In the genomic region with DNA sequence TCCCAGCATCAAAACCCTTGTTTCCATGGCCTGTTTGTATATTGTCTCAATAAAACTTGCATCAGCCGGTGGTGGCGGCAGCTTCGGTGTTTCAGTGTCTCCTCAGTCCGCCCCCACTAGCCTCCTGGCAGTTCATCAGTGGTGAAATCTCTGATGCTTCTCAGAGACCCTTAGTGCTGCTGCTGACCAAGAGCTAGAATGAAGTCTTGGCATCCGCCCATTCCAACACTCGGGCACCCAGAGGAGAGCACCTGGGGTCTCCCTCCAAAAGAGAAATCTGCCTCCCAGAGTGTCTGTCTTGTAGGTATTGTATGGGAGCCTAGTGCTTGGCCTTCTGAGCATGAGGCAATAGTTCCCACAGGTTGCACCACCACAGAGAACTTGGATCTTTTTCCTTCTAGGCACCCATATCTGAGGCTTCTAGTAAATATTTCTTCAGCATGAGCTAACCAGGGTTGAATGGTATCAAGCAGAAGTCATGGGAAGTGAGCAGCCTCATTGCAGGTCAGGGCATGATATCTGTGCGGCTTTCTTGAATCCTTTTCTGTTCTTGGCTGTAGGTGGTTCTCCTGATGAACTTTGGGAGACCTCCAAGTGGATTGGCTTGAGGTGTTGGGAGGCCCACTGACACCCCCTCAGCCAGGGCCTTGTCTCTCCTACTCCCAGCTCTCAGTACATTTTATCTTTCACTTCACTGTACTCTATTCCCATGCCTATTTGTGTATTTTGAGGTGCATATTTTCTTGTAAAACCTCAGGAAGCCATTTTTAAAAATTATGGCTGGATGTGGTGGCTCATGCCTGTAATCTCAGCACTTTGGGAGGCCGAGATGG, we compare ENCODE assay signal across 15 cellular contexts. TPM values are rescaled to one million over a fixed set of nuclear protein-coding genes. Genes with fewer than 3 reads are reported as not detected.
DNase-seq lines count a peak whose midpoint lies in the region; ATAC-seq, FAIRE-seq and TF ChIP-seq lines count a peak whose summit lies in the region.
"Had no signal": no experiment of that assay in that cellular context is flagged by ENCODE, and none has a peak within 500 bp of the region (broad histone marks: within the 10 kb centered on the region; RNA-seq: fewer than 3 reads in every experiment).

No MANE protein-coding gene starts in this region.

- peaks cover 20% of the 10 kb centered on the region for H3K4me1 Mint-ChIP-seq in activated T-cell treated with anti-CD3 and anti-CD28 coated beads, Interleukin-2, amount 50 U/mL, for 24 hours (ENCODE audit: low read depth)
- H3K4me1 Mint-ChIP-seq: activated T-helper 17 cell treated with anti-CD3 and anti-CD28 coated beads, Interleukin-2, amount 50 U/mL, for 72 hours had no signal

- no peak overlapping the region for H3K27ac Mint-ChIP-seq in activated T-cell treated with anti-CD3 and anti-CD28 coated beads, Interleukin-2, amount 50 U/mL, for 24 hours
- H3K27ac Mint-ChIP-seq: activated T-helper 17 cell treated with anti-CD3 and anti-CD28 coated beads, Interleukin-2, amount 50 U/mL, for 72 hours had no signal

- 30% methylated on average over 5 of the region's 8 CpGs for WGBS in right lobe of liver (ENCODE audit: insufficient coverage, low coverage, low lambda C conversion rate, missing lambda C conversion rate)

- peak; percentile 43 to 66 (median 54) for ATAC-seq in right lobe of liver
- ATAC-seq: activated T-helper 17 cell treated with anti-CD3 and anti-CD28 coated beads, Interleukin-2, amount 50 U/mL, for 72 hours; Right ventricle myocardium inferior had no signal

- H3K27me3 Mint-ChIP-seq in activated T-cell treated with anti-CD3 and anti-CD28 coated beads, Interleukin-2, amount 50 U/mL, for 24 hours = peaks cover 26% of the 10 kb centered on the region

- peak overlapping the region; percentile 71 for H3K27ac ChIP-seq in 22Rv1
- no peak overlapping the region for H3K27ac ChIP-seq in HL-60 (replicated peaks)
- H3K27ac ChIP-seq in right lobe of liver = peak overlapping the region; percentile 56 to 86 (median 85)
- H3K27ac ChIP-seq: BLaER1 had no signal

- no peaks in the 10 kb centered on the region for H3K9me3 ChIP-seq in right lobe of liver

- TF ChIP-seq CTCF in 22Rv1 (IDR thresholded peaks at IDR 0.05) (no peak), HL-60 (IDR thresholded peaks at IDR 0.05; ENCODE audit: insufficient read depth, low read length) (no peak), bronchial epithelial cell (IDR thresholded peaks at IDR 0.05; ENCODE audit: insufficient read depth, low read length, severe bottlenecking) (no peak), right lobe of liver (IDR thresholded peaks at IDR 0.05) (no peak)

- no peak for TF ChIP-seq POLR2A in right lobe of liver (IDR thresholded peaks at IDR 0.05)

- peaks cover 55% of the 10 kb centered on the region for H3K36me3 Mint-ChIP-seq in activated T-cell treated with anti-CD3 and anti-CD28 coated beads, Interleukin-2, amount 50 U/mL, for 24 hours (ENCODE audit: low read depth)

- H3K27me3 ChIP-seq in HL-60 (ENCODE audit: insufficient read depth, poor library complexity, severe bottlenecking) = no peaks in the 10 kb centered on the region
- no peaks in the 10 kb centered on the region for H3K27me3 ChIP-seq in bronchial epithelial cell (ENCODE audit: control insufficient read depth, insufficient read depth, low read length)
- H3K27me3 ChIP-seq in right lobe of liver = no peaks in the 10 kb centered on the region

- no peak for FAIRE-seq in bronchial epithelial cell (lab: Jason Lieb, UNC)

- intact Hi-C loops in right lobe of liver (cut with DNase I) = no loop called here

- H3K36me3 ChIP-seq in bronchial epithelial cell (ENCODE audit: control insufficient read depth, insufficient read depth, low read length) (peaks cover 23% of the 10 kb centered on the region), right lobe of liver (peaks cover 0 to 14% (median 6%) of the 10 kb centered on the region in 4 donors)

- no peaks in the 10 kb centered on the region for H3K9me3 Mint-ChIP-seq in activated T-cell treated with anti-CD3 and anti-CD28 coated beads, Interleukin-2, amount 50 U/mL, for 24 hours
- H3K9me3 Mint-ChIP-seq: activated T-helper 17 cell treated with anti-CD3 and anti-CD28 coated beads, Interleukin-2, amount 50 U/mL, for 72 hours had no signal

- H3K4me1 ChIP-seq in right lobe of liver = peaks cover 0 to 47% (median 23%) of the 10 kb centered on the region in 4 donors

- no peak overlapping the region for H3K4me3 Mint-ChIP-seq in activated T-cell treated with anti-CD3 and anti-CD28 coated beads, Interleukin-2, amount 50 U/mL, for 24 hours
- H3K4me3 Mint-ChIP-seq: activated T-helper 17 cell treated with anti-CD3 and anti-CD28 coated beads, Interleukin-2, amount 50 U/mL, for 72 hours had no signal

- DNase-seq in HL-60 (ENCODE audit: low read depth in 1 of 2, low spot score in 1 of 2) = peak; percentile 28 to 57
- peak; percentile 98 for DNase-seq in bronchial epithelial cell (ENCODE audit: low read depth)
- DNase-seq in right lobe of liver = peak in 2 of 3 donors; percentile 3 to 73
- DNase-seq in stimulated activated CD4-positive, alpha-beta T cell treated with anti-CD3 and anti-CD28 coated beads, Interleukin-4, amount 100 ng/mL, for 4 hours = no peak
- no peak for DNase-seq in NCI-H2081 treated with DMSO at 0.1 percent for 48 hours (lab: John Stamatoyannopoulos, UW)
- DNase-seq in T-helper 2 cell = no peak
- no peak for DNase-seq in activated T-cell treated with anti-CD3 and anti-CD28 coated beads, Interleukin-2, amount 50 U/mL, for 24 hours
- DNase-seq: activated CD4-positive, CD25-positive, alpha-beta regulatory T cell; NCI-H226 had no signal

- H3K4me3 ChIP-seq in HL-60 (replicated peaks; ENCODE audit: insufficient read depth, low read length) = no peak overlapping the region
- no peak overlapping the region for H3K4me3 ChIP-seq in bronchial epithelial cell (ENCODE audit: low read depth, low read length)
- H3K4me3 ChIP-seq in right lobe of liver = no peak overlapping the region
- H3K4me3 ChIP-seq: BLaER1, coronary artery had no signal

RNA-seq across cellular contexts. Expression of a gene that starts 13.2 kb away (rescaled TPM):
- total RNA-seq in bronchial epithelial cell (2.4 and 2.8 TPM in 2 replicates), right lobe of liver (1 to 10 TPM in 3 of 6 experiments, under 1 TPM in 3; 0.37 to 1.4 (median 1.0) TPM)
- total RNA-seq: activated T-helper 17 cell treated with anti-CD3 and anti-CD28 coated beads, Interleukin-2, amount 50 U/mL, for 72 hours; H4 had no signal

RNA-seq across cellular contexts. Expression of a gene that starts 28.2 kb away (rescaled TPM):
- total RNA-seq in bronchial epithelial cell (14.7 and 23.2 TPM in 2 replicates), right lobe of liver (10 to 100 TPM; 22.7 to 33.3 (median 27.0) TPM)

RNA-seq across cellular contexts. Expression of a gene that starts 36.7 kb away (rescaled TPM):
- total RNA-seq in bronchial epithelial cell (64.8 and 72.9 TPM in 2 replicates), right lobe of liver (10 to 100 TPM; 27.5 to 53.1 (median 35.2) TPM)

RNA-seq across cellular contexts. Expression of a gene that starts 48.0 kb away (rescaled TPM):
- total RNA-seq in bronchial epithelial cell = 23.2 and 29.0 TPM in 2 replicates
- 10 to 100 TPM in 5 of 6 experiments, 1 to 10 TPM in 1; 9.3 to 32.5 (median 15.6) TPM for total RNA-seq in right lobe of liver

Comparison
In these comparisons a context has a peak if more than half of its experiments do, and no peak if none do; other contexts are left out.
1. DNase-seq: peak in HL-60 (2 of 2), bronchial epithelial cell (single experiment) and right lobe of liver (2 of 3); none in stimulated activated CD4-positive, alpha-beta T cell treated with anti-CD3 and anti-CD28 coated beads, Interleukin-4, amount 100 ng/mL, for 4 hours (0 of 2), NCI-H2081 treated with DMSO at 0.1 percent for 48 hours (single experiment), T-helper 2 cell (0 of 5) and activated T-cell treated with anti-CD3 and anti-CD28 coated beads, Interleukin-2, amount 50 U/mL, for 24 hours (single experiment).